Comparison of ENCODE assay signal across 2 cellular contexts in the genomic region with DNA sequence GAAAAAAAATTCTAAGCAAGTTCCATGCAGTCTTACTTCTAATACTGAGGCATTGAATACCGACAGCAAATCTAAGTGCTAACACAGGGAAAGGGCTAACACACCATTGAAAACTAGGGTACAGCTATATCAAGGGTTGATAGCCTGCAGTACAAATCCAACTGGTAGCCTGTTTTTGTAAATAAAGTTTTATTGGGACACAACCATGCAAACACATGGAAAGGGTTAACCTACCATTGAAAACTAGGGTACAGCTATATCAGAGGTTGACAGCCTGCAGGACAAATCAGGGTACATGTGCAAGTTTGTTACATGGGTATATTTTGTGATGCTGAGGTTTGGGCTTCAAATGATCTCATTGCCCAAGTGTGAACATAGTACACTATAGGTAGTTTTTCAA.
A peak's percentile ranks its signal among the peaks of the same experiment; 100 is the strongest.
TF ChIP-seq lines count a peak whose summit lies in the region.

No MANE protein-coding gene starts in this region.

TF ChIP-seq in GM12878, 131 proteins besides CTCF, POLR2A, EP300 and RAD21:
- TF ChIP-seq, protein P1, sequence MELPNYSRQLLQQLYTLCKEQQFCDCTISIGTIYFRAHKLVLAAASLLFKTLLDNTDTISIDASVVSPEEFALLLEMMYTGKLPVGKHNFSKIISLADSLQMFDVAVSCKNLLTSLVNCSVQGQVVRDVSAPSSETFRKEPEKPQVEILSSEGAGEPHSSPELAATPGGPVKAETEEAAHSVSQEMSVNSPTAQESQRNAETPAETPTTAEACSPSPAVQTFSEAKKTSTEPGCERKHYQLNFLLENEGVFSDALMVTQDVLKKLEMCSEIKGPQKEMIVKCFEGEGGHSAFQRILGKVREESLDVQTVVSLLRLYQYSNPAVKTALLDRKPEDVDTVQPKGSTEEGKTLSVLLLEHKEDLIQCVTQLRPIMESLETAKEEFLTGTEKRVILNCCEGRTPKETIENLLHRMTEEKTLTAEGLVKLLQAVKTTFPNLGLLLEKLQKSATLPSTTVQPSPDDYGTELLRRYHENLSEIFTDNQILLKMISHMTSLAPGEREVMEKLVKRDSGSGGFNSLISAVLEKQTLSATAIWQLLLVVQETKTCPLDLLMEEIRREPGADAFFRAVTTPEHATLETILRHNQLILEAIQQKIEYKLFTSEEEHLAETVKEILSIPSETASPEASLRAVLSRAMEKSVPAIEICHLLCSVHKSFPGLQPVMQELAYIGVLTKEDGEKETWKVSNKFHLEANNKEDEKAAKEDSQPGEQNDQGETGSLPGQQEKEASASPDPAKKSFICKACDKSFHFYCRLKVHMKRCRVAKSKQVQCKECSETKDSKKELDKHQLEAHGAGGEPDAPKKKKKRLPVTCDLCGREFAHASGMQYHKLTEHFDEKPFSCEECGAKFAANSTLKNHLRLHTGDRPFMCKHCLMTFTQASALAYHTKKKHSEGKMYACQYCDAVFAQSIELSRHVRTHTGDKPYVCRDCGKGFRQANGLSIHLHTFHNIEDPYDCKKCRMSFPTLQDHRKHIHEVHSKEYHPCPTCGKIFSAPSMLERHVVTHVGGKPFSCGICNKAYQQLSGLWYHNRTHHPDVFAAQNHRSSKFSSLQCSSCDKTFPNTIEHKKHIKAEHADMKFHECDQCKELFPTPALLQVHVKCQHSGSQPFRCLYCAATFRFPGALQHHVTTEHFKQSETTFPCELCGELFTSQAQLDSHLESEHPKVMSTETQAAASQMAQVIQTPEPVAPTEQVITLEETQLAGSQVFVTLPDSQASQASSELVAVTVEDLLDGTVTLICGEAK (IDR thresholded peaks at IDR 0.05; ENCODE audit: borderline replicate concordance), result peak; percentile 74; the same call in 1 of the 2 replicates
- TF ChIP-seq, protein P2, sequence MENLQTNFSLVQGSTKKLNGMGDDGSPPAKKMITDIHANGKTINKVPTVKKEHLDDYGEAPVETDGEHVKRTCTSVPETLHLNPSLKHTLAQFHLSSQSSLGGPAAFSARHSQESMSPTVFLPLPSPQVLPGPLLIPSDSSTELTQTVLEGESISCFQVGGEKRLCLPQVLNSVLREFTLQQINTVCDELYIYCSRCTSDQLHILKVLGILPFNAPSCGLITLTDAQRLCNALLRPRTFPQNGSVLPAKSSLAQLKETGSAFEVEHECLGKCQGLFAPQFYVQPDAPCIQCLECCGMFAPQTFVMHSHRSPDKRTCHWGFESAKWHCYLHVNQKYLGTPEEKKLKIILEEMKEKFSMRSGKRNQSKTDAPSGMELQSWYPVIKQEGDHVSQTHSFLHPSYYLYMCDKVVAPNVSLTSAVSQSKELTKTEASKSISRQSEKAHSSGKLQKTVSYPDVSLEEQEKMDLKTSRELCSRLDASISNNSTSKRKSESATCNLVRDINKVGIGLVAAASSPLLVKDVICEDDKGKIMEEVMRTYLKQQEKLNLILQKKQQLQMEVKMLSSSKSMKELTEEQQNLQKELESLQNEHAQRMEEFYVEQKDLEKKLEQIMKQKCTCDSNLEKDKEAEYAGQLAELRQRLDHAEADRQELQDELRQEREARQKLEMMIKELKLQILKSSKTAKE (IDR thresholded peaks at IDR 0.05; ENCODE audit: low read depth, poor library complexity, severe bottlenecking), result no peak

TF ChIP-seq in K562, 482 proteins besides CTCF, POLR2A, EP300 and RAD21:
- TF ChIP-seq, protein P1 (IDR thresholded peaks at IDR 0.05), result peak; percentile 90
- TF ChIP-seq, protein P1 (CRISPR knock-in tag; IDR thresholded peaks at IDR 0.05), result peak; percentile 67
- no peak for TF ChIP-seq CBX2 (IDR thresholded peaks at IDR 0.05; ENCODE audit: insufficient read depth, low read length, poor library complexity, severe bottlenecking)
